Comparison of ENCODE assay signal across 17 cellular contexts in genomic region chr19:39349326-39349725, GRCh38. TPM values are rescaled to one million over a fixed set of nuclear protein-coding genes. Genes with fewer than 3 reads are reported as not detected.
DNase-seq lines count a peak whose midpoint lies in the region; ATAC-seq, FAIRE-seq and TF ChIP-seq lines count a peak whose summit lies in the region.
"Had no signal": no experiment of that assay in that cellular context is flagged by ENCODE, and none has a peak within 500 bp of the region (broad histone marks: within the 10 kb centered on the region; RNA-seq: fewer than 3 reads in every experiment).

No MANE protein-coding gene starts in this region.

- TF ChIP-seq CTCF in K562 (IDR thresholded peaks at IDR 0.05 in 2 of 3, conservative IDR thresholded peaks at IDR 0.05 in 1 of 3; ENCODE audit: insufficient read depth in 2 of 3, low read depth in 1 of 3, low read length in 3 of 3) = no peak
- no peak for TF ChIP-seq CTCF in endothelial cell (IDR thresholded peaks at IDR 0.05; ENCODE audit: unreplicated experiment)

- TF ChIP-seq EP300 in K562 (IDR thresholded peaks at IDR 0.05; ENCODE audit: low read length) = no peak

- peaks cover 38% of the 10 kb centered on the region for H4K20me1 ChIP-seq in K562 (replicated peaks; ENCODE audit: control insufficient read depth, insufficient read depth, low read length)

- H3K4me1 Mint-ChIP-seq in stimulated activated naive CD8-positive, alpha-beta T cell treated with anti-CD3 and anti-CD28 coated beads, Interleukin-15, Interleukin-2, amounts not matched to agents 100 ng/mL and 50 ng/mL, for 24 hours (ENCODE audit: low read depth) = peaks cover 72% of the 10 kb centered on the region
- H3K4me1 Mint-ChIP-seq in stimulated activated naive CD8-positive, alpha-beta T cell treated with anti-CD3 and anti-CD28 coated beads, Interleukin-15, amount 100 ng/mL, for 72 hours = peaks cover 58% of the 10 kb centered on the region
- H3K4me1 Mint-ChIP-seq in endothelial cell (ENCODE audit: unreplicated experiment) = peaks cover 10% of the 10 kb centered on the region

- H2BK120ac ChIP-seq in mesenchymal stem cell (ENCODE audit: low read depth, low read length) = no peak overlapping the region

- H2AFZ ChIP-seq in K562 (ENCODE audit: low read depth, low read length) (no peak overlapping the region), mesenchymal stem cell (ENCODE audit: low read depth, low read length) (no peak overlapping the region)

- H3K36me3 ChIP-seq in K562 (ENCODE audit: control insufficient read depth, insufficient read depth, low read length) = peaks cover 86% of the 10 kb centered on the region
- H3K36me3 ChIP-seq in mesenchymal stem cell (ENCODE audit: control insufficient read depth in 1 of 2, insufficient read depth in 2 of 2, low read depth in 1 of 2, low read length in 2 of 2) = peaks cover 18 to 71% of the 10 kb centered on the region in 2 experiments

- TF ChIP-seq POLR2A in K562 (conservative IDR thresholded peaks at IDR 0.05) = no peak

- in situ Hi-C loops in K562 (cut with MboI) = no loop called here

- DNase-seq in stimulated activated naive CD8-positive, alpha-beta T cell treated with anti-CD3 and anti-CD28 coated beads, Interleukin-15, amount 100 ng/mL, for 72 hours = no peak
- no peak for DNase-seq in K562 (ENCODE audit: extremely low read depth in 1 of 4, low spot score in 3 of 4)
- DNase-seq in mesenchymal stem cell = no peak
- no peak for DNase-seq in endothelial cell (ENCODE audit: low spot score)
- no peak for DNase-seq in activated CD8-positive, alpha-beta memory T cell treated with anti-CD3 and anti-CD28 coated beads, Interleukin-2, amount 50 U/mL, for 4 hours
- DNase-seq in NOMO-1 (lab: John Stamatoyannopoulos, UW; ENCODE audit: unreplicated experiment in 2 of 2) = no peak
- DNase-seq: BE2C, GOT3, HFFc6, MM.1S, NCI-H1105, NCI-H1694 treated with DMSO at 0.1 percent for 48 hours, NCI-H446, SHP77 had no signal

- FAIRE-seq in K562 (lab: Jason Lieb, UNC) = no peak
- FAIRE-seq: RCC 7860 had no signal

- H2BK12ac ChIP-seq in mesenchymal stem cell (ENCODE audit: low read length in 2 of 2) = no peak overlapping the region

- CTCF ChIA-PET in K562 (lab: Yijun Ruan, JAX; ENCODE audit: low intra/inter-chr PET ratio) = no interaction called here

- H3K4me3 ChIP-seq in K562 = no peak overlapping the region
- no peak overlapping the region for H3K4me3 ChIP-seq in mesenchymal stem cell (ENCODE audit: insufficient read depth in 1 of 2, low read depth in 1 of 2, low read length in 2 of 2)

- intact Hi-C loops in K562 (cut with micrococcal nuclease) = no loop called here

- no peak overlapping the region for H2AK5ac ChIP-seq in mesenchymal stem cell (ENCODE audit: low read length, severe bottlenecking)

- H3K27ac Mint-ChIP-seq in stimulated activated naive CD8-positive, alpha-beta T cell treated with anti-CD3 and anti-CD28 coated beads, Interleukin-15, Interleukin-2, amounts not matched to agents 100 ng/mL and 50 ng/mL, for 24 hours = peak overlapping the region; percentile 10
- H3K27ac Mint-ChIP-seq in stimulated activated naive CD8-positive, alpha-beta T cell treated with anti-CD3 and anti-CD28 coated beads, Interleukin-15, amount 100 ng/mL, for 72 hours = no peak overlapping the region
- no peak overlapping the region for H3K27ac Mint-ChIP-seq in endothelial cell (ENCODE audit: unreplicated experiment)
- H3K27ac Mint-ChIP-seq: HFFc6 had no signal

- no TSS peak for BruUV-seq in K562 (replicated peaks; lab: Mats Ljungman, UMichigan)

- H2BK15ac ChIP-seq in mesenchymal stem cell (ENCODE audit: low read depth, poor library complexity, severe bottlenecking) = no peak overlapping the region

- peaks cover 83% of the 10 kb centered on the region for H3K79me2 ChIP-seq in K562 (ENCODE audit: control insufficient read depth, insufficient read depth, low read length)

- H3K4me3 Mint-ChIP-seq in stimulated activated naive CD8-positive, alpha-beta T cell treated with anti-CD3 and anti-CD28 coated beads, Interleukin-15, Interleukin-2, amounts not matched to agents 100 ng/mL and 50 ng/mL, for 24 hours = no peak overlapping the region
- H3K4me3 Mint-ChIP-seq in stimulated activated naive CD8-positive, alpha-beta T cell treated with anti-CD3 and anti-CD28 coated beads, Interleukin-15, amount 100 ng/mL, for 72 hours = no peak overlapping the region
- no peak overlapping the region for H3K4me3 Mint-ChIP-seq in endothelial cell (ENCODE audit: unreplicated experiment)
- H3K4me3 Mint-ChIP-seq: HFFc6 had no signal

- H3K23ac ChIP-seq in mesenchymal stem cell (ENCODE audit: low read length in 2 of 2) = no peak overlapping the region

- WGBS in K562 (ENCODE audit: insufficient coverage, low coverage, missing lambda C conversion rate) = 82% methylated on average over 4 of the region's 4 CpGs
- 96% methylated on average over 2 of the region's 4 CpGs for WGBS in mesenchymal stem cell

- POLR2A ChIA-PET in K562 (lab: Yijun Ruan, JAX) = interaction anchor here (1.1 to 1.3 kb wide), 2 partner anchors 14 to 87 kb away, joined by 3 read pairs; partner anchors contain the start of gene RPS16

- peaks cover 12% of the 10 kb centered on the region for H3K9me1 ChIP-seq in K562 (ENCODE audit: control insufficient read depth, insufficient read depth, low read length)

- no peak overlapping the region for H3K18ac ChIP-seq in mesenchymal stem cell (ENCODE audit: low read depth in 1 of 2, low read length in 2 of 2)

- H3K36me3 Mint-ChIP-seq in stimulated activated naive CD8-positive, alpha-beta T cell treated with anti-CD3 and anti-CD28 coated beads, Interleukin-15, Interleukin-2, amounts not matched to agents 100 ng/mL and 50 ng/mL, for 24 hours (ENCODE audit: low read depth) = peaks cover 38% of the 10 kb centered on the region
- peaks cover 30% of the 10 kb centered on the region for H3K36me3 Mint-ChIP-seq in endothelial cell (ENCODE audit: low read depth, unreplicated experiment)

- H3K27me3 ChIP-seq in K562 (ENCODE audit: control insufficient read depth in 2 of 2, insufficient read depth in 2 of 2, low read length in 2 of 2) = no peaks in the 10 kb centered on the region
- no peaks in the 10 kb centered on the region for H3K27me3 ChIP-seq in mesenchymal stem cell (ENCODE audit: control insufficient read depth in 1 of 2, insufficient read depth in 1 of 2, low read length in 2 of 2)
- H3K27me3 ChIP-seq: BE2C had no signal

- H3K14ac ChIP-seq in mesenchymal stem cell (ENCODE audit: low read length in 2 of 2) = no peak overlapping the region

- no peaks in the 10 kb centered on the region for H3K9me3 Mint-ChIP-seq in stimulated activated naive CD8-positive, alpha-beta T cell treated with anti-CD3 and anti-CD28 coated beads, Interleukin-15, Interleukin-2, amounts not matched to agents 100 ng/mL and 50 ng/mL, for 24 hours
- H3K9me3 Mint-ChIP-seq in stimulated activated naive CD8-positive, alpha-beta T cell treated with anti-CD3 and anti-CD28 coated beads, Interleukin-15, amount 100 ng/mL, for 72 hours = no peaks in the 10 kb centered on the region
- H3K9me3 Mint-ChIP-seq in endothelial cell (ENCODE audit: unreplicated experiment) = no peaks in the 10 kb centered on the region
- H3K9me3 Mint-ChIP-seq: HFFc6 had no signal

- no peaks in the 10 kb centered on the region for H3K9me3 ChIP-seq in K562 (replicated peaks; ENCODE audit: control insufficient read depth, insufficient read depth, low read depth, low read length)
- H3K9me3 ChIP-seq in mesenchymal stem cell (ENCODE audit: control insufficient read depth, low read length) = no peaks in the 10 kb centered on the region
- H3K9me3 ChIP-seq: BE2C had no signal

- 0 out of 3 replicates have a peak overlapping the region, but pooled peaks have one; percentile 21 for H3K27ac ChIP-seq in K562 (ENCODE audit: extremely low read depth, low read depth, low read length)
- no peak overlapping the region for H3K27ac ChIP-seq in mesenchymal stem cell (ENCODE audit: low read length, poor library complexity, severe bottlenecking)
- H3K27ac ChIP-seq: HL-60 had no signal

- peaks cover 26 to 57% of the 10 kb centered on the region in 2 experiments for H3K4me1 ChIP-seq in K562 (replicated peaks in 1 of 2; ENCODE audit: control insufficient read depth in 2 of 2, insufficient read depth in 2 of 2, low read length in 2 of 2)
- H3K4me1 ChIP-seq in mesenchymal stem cell (ENCODE audit: control insufficient read depth, insufficient read depth, low read depth, low read length) = peaks cover 3% of the 10 kb centered on the region
- H3K4me1 ChIP-seq: BE2C had no signal

- H4K8ac ChIP-seq in mesenchymal stem cell (ENCODE audit: low read length) = no peak overlapping the region

- no peak overlapping the region for H3K4me2 ChIP-seq in K562 (ENCODE audit: insufficient read depth, low read length)
- no peak overlapping the region for H3K4me2 ChIP-seq in mesenchymal stem cell (ENCODE audit: low read length, poor library complexity, severe bottlenecking)

- H3K79me1 ChIP-seq in mesenchymal stem cell (replicated peaks; ENCODE audit: low read length, poor library complexity, severe bottlenecking) = peaks cover 57% of the 10 kb centered on the region

- no peak overlapping the region for H3K4ac ChIP-seq in mesenchymal stem cell (ENCODE audit: low read depth in 1 of 2, low read length in 2 of 2)

- H3K27me3 Mint-ChIP-seq in stimulated activated naive CD8-positive, alpha-beta T cell treated with anti-CD3 and anti-CD28 coated beads, Interleukin-15, Interleukin-2, amounts not matched to agents 100 ng/mL and 50 ng/mL, for 24 hours = no peaks in the 10 kb centered on the region
- H3K27me3 Mint-ChIP-seq in stimulated activated naive CD8-positive, alpha-beta T cell treated with anti-CD3 and anti-CD28 coated beads, Interleukin-15, amount 100 ng/mL, for 72 hours = no peaks in the 10 kb centered on the region
- H3K27me3 Mint-ChIP-seq in endothelial cell (ENCODE audit: unreplicated experiment) = peaks cover 5% of the 10 kb centered on the region

- ATAC-seq in stimulated activated naive CD8-positive, alpha-beta T cell treated with anti-CD3 and anti-CD28 coated beads, Interleukin-15, amount 100 ng/mL, for 72 hours = no peak
- no peak for ATAC-seq in K562

- H3K9ac ChIP-seq in K562 (ENCODE audit: insufficient read depth in 1 of 2, low read depth in 2 of 2, low read length in 2 of 2) (no peak overlapping the region; a peak in 1 of 4 replicates), mesenchymal stem cell (ENCODE audit: low read length) (peak overlapping the region; percentile 28)

- no peak overlapping the region for H2BK5ac ChIP-seq in mesenchymal stem cell (ENCODE audit: low read depth, low read length, poor library complexity, severe bottlenecking)

- no peak overlapping the region for H4K91ac ChIP-seq in mesenchymal stem cell (ENCODE audit: low read length)

- no peak for TF ChIP-seq RAD21 in K562 (CRISPR knock-in tag; conservative IDR thresholded peaks at IDR 0.05 in 1 of 2, IDR thresholded peaks at IDR 0.05 in 1 of 2)

RNA-seq across cellular contexts. Expression of gene SAMD4B, which starts 7.1 kb away (rescaled TPM):
- 114 and 163 TPM in 2 replicates for total RNA-seq in K562 (2011; cell fraction: chromatin; rRNA removed; ENCODE audit: low replicate concordance)
- total RNA-seq in K562 (2011; cell fraction: nucleolus; rRNA removed) = 74.5 and 86.1 TPM in 2 replicates
- 116 and 164 TPM in 2 replicates for total RNA-seq in K562 (2011; cell fraction: nucleoplasm; rRNA removed)
- total RNA-seq in K562 (2014; rRNA removed) = 41.1 and 55.2 TPM in 2 replicates
- 17.2 and 19.9 TPM in 2 replicates for total RNA-seq in K562 (2014; rRNA removed; fragmentation: Illumina TruSeq; extraction: Trizol)
- total RNA-seq in K562 (2015; rRNA removed; fragmentation: Illumina TruSeq; extraction: Trizol) = 38.0 and 42.2 TPM in 2 replicates
- total RNA-seq in K562 (2021) = 86.3 and 90.5 TPM in 2 replicates
- 20.9 and 54.2 TPM in 2 replicates for polyA plus RNA-seq in K562 (2011; rRNA removed)
- 38.5 and 56.2 TPM in 2 replicates for polyA plus RNA-seq in K562 (2011; cell fraction: cytosol; rRNA removed)
- 81.0 and 127 TPM in 2 replicates for polyA plus RNA-seq in K562 (2011; cell fraction: nucleus; rRNA removed)
- polyA plus RNA-seq in K562 (2012) = 86.0 and 136 TPM in 2 replicates
- 81.8 and 105 TPM in 2 replicates for polyA plus RNA-seq in K562 (2014; fragmentation: Illumina TruSeq; extraction: Trizol)
- 1 to 10 TPM; 3.4 to 5.9 TPM for polyA plus RNA-seq in K562 (2014; fragmentation: Nextera tagmentation; extraction: Ambion mirVana)
- polyA plus RNA-seq in K562 (2014; rRNA removed) = 76.4 and 77.0 TPM in 2 replicates
- polyA minus RNA-seq in K562 (2011; rRNA and poly(A)+ RNA removed) = 22.5 and 27.0 TPM in 2 replicates
- polyA minus RNA-seq in K562 (2011; cell fraction: cytosol; rRNA and poly(A)+ RNA removed) = 59.6 and 84.3 TPM in 2 replicates
- polyA minus RNA-seq in K562 (2011; cell fraction: nucleus; rRNA and poly(A)+ RNA removed) = 23.4 and 27.1 TPM in 2 replicates
- polyA plus RNA-seq in mesenchymal stem cell (2013, experiment 1 of 2) = 109 TPM
- 107 TPM for polyA plus RNA-seq in mesenchymal stem cell (2013, experiment 2 of 2)
- 127 TPM for total RNA-seq in endothelial cell (ENCODE audit: unreplicated experiment)

RNA-seq across cellular contexts. Expression of gene GMFG, which starts 13.5 kb away (rescaled TPM):
- total RNA-seq in K562 (2011; cell fraction: chromatin; rRNA removed; ENCODE audit: low replicate concordance) = 7.6 and 17.2 TPM in 2 replicates
- total RNA-seq in K562 (2011; cell fraction: nucleolus; rRNA removed) = 11.3 and 11.6 TPM in 2 replicates
- total RNA-seq in K562 (2011; cell fraction: nucleoplasm; rRNA removed) = 14.4 and 17.5 TPM in 2 replicates
- total RNA-seq in K562 (2014; rRNA removed) (37.1 and 48.4 TPM in 2 replicates), K562 (2014; rRNA removed; fragmentation: Illumina TruSeq; extraction: Trizol) (48.5 and 59.1 TPM in 2 replicates), K562 (2015; rRNA removed; fragmentation: Illumina TruSeq; extraction: Trizol) (52.8 and 55.6 TPM in 2 replicates), K562 (2021) (51.8 and 58.6 TPM in 2 replicates), endothelial cell (ENCODE audit: unreplicated experiment) (36.2 TPM)
- polyA plus RNA-seq in K562 (2011; rRNA removed) (91.3 and 101 TPM in 2 replicates), K562 (2014; fragmentation: Illumina TruSeq; extraction: Trizol) (49.0 and 60.2 TPM in 2 replicates), K562 (2014; fragmentation: Nextera tagmentation; extraction: Ambion mirVana) (100 to 1,000 TPM; 133 to 152 TPM), K562 (2014; rRNA removed) (61.3 and 70.7 TPM in 2 replicates)
- polyA plus RNA-seq in K562 (2011; cell fraction: cytosol; rRNA removed) = 45.0 and 75.1 TPM in 2 replicates
- polyA plus RNA-seq in K562 (2011; cell fraction: nucleus; rRNA removed) = 35.8 and 51.3 TPM in 2 replicates
- 108 and 198 TPM in 2 replicates for polyA plus RNA-seq in K562 (2012)
- polyA minus RNA-seq in K562 (2011; rRNA and poly(A)+ RNA removed) = 23.5 and 24.2 TPM in 2 replicates
- 8.4 and 10.6 TPM in 2 replicates for polyA minus RNA-seq in K562 (2011; cell fraction: cytosol; rRNA and poly(A)+ RNA removed)
- polyA minus RNA-seq in K562 (2011; cell fraction: nucleus; rRNA and poly(A)+ RNA removed) = 2.2 and 9.1 TPM in 2 replicates
- 17.1 TPM for polyA plus RNA-seq in mesenchymal stem cell (2013, experiment 1 of 2)
- 18.1 TPM for polyA plus RNA-seq in mesenchymal stem cell (2013, experiment 2 of 2)

RNA-seq across cellular contexts. Expression of gene LRFN1, which starts 28.7 kb away (rescaled TPM):
- 2.3 and 5.9 TPM in 2 replicates for total RNA-seq in K562 (2011; cell fraction: chromatin; rRNA removed; ENCODE audit: low replicate concordance)
- total RNA-seq in K562 (2011; cell fraction: nucleolus; rRNA removed) = 10.0 and 11.3 TPM in 2 replicates
- 5.9 and 6.6 TPM in 2 replicates for total RNA-seq in K562 (2011; cell fraction: nucleoplasm; rRNA removed)
- total RNA-seq in K562 (2014; rRNA removed) (3.8 and 5.0 TPM in 2 replicates), K562 (2014; rRNA removed; fragmentation: Illumina TruSeq; extraction: Trizol) (0.44 and 0.45 TPM in 2 replicates), K562 (2015; rRNA removed; fragmentation: Illumina TruSeq; extraction: Trizol) (1.1 and 1.3 TPM in 2 replicates), K562 (2021) (10.6 and 10.7 TPM in 2 replicates), endothelial cell (ENCODE audit: unreplicated experiment) (0.33 TPM)
- polyA plus RNA-seq in K562 (2011; rRNA removed) (0.52 and 1.0 TPM in 2 replicates), K562 (2014; fragmentation: Illumina TruSeq; extraction: Trizol) (1.3 and 2.1 TPM in 2 replicates), K562 (2014; fragmentation: Nextera tagmentation; extraction: Ambion mirVana) (under 1 TPM; 0.13 TPM), K562 (2014; rRNA removed) (3.9 and 4.6 TPM in 2 replicates)
- 1.9 and 4.7 TPM in 2 replicates for polyA plus RNA-seq in K562 (2011; cell fraction: cytosol; rRNA removed)
- polyA plus RNA-seq in K562 (2011; cell fraction: nucleus; rRNA removed) = 2.7 and 3.9 TPM in 2 replicates
- polyA plus RNA-seq in K562 (2012) = 4.1 and 4.7 TPM in 2 replicates
- 0.98 and 1.0 TPM in 2 replicates for polyA minus RNA-seq in K562 (2011; rRNA and poly(A)+ RNA removed)
- polyA minus RNA-seq in K562 (2011; cell fraction: cytosol; rRNA and poly(A)+ RNA removed) = 2.8 and 5.5 TPM in 2 replicates
- 2.7 and 3.8 TPM in 2 replicates for polyA minus RNA-seq in K562 (2011; cell fraction: nucleus; rRNA and poly(A)+ RNA removed)
- polyA plus RNA-seq in mesenchymal stem cell (2013, experiment 1 of 2) = 0.51 TPM
- 0.60 TPM for polyA plus RNA-seq in mesenchymal stem cell (2013, experiment 2 of 2)

RNA-seq across cellular contexts. Expression of gene PAF1, which starts 41.6 kb away (rescaled TPM):
- total RNA-seq in K562 (2011; cell fraction: chromatin; rRNA removed; ENCODE audit: low replicate concordance) = 59.0 and 87.9 TPM in 2 replicates
- 51.6 and 65.2 TPM in 2 replicates for total RNA-seq in K562 (2011; cell fraction: nucleolus; rRNA removed)
- total RNA-seq in K562 (2011; cell fraction: nucleoplasm; rRNA removed) = 40.5 and 40.8 TPM in 2 replicates
- 41.2 and 50.5 TPM in 2 replicates for total RNA-seq in K562 (2014; rRNA removed)
- total RNA-seq in K562 (2014; rRNA removed; fragmentation: Illumina TruSeq; extraction: Trizol) = 22.6 and 23.2 TPM in 2 replicates
- total RNA-seq in K562 (2015; rRNA removed; fragmentation: Illumina TruSeq; extraction: Trizol) = 37.0 and 39.8 TPM in 2 replicates
- 30.7 and 33.8 TPM in 2 replicates for total RNA-seq in K562 (2021)
- 30.1 and 31.6 TPM in 2 replicates for polyA plus RNA-seq in K562 (2011; rRNA removed)
- polyA plus RNA-seq in K562 (2011; cell fraction: cytosol; rRNA removed) = 31.4 and 56.3 TPM in 2 replicates
- 65.9 and 73.6 TPM in 2 replicates for polyA plus RNA-seq in K562 (2011; cell fraction: nucleus; rRNA removed)
- 37.5 and 43.8 TPM in 2 replicates for polyA plus RNA-seq in K562 (2012)
- 41.1 and 45.0 TPM in 2 replicates for polyA plus RNA-seq in K562 (2014; fragmentation: Illumina TruSeq; extraction: Trizol)
- polyA plus RNA-seq in K562 (2014; fragmentation: Nextera tagmentation; extraction: Ambion mirVana) = 1 to 10 TPM; 1.5 to 1.7 TPM
- polyA plus RNA-seq in K562 (2014; rRNA removed) = 32.4 and 43.5 TPM in 2 replicates
- 38.6 and 43.3 TPM in 2 replicates for polyA minus RNA-seq in K562 (2011; rRNA and poly(A)+ RNA removed)
- polyA minus RNA-seq in K562 (2011; cell fraction: cytosol; rRNA and poly(A)+ RNA removed) = 21.1 and 21.3 TPM in 2 replicates
- 33.7 and 58.5 TPM in 2 replicates for polyA minus RNA-seq in K562 (2011; cell fraction: nucleus; rRNA and poly(A)+ RNA removed)
- 45.4 TPM for polyA plus RNA-seq in mesenchymal stem cell (2013, experiment 1 of 2)
- 45.0 TPM for polyA plus RNA-seq in mesenchymal stem cell (2013, experiment 2 of 2)
- 31.7 TPM for total RNA-seq in endothelial cell (ENCODE audit: unreplicated experiment)

RNA-seq across cellular contexts. Expression of gene MED29, which starts 41.9 kb away (rescaled TPM):
- 7.8 and 14.7 TPM in 2 replicates for total RNA-seq in K562 (2011; cell fraction: chromatin; rRNA removed; ENCODE audit: low replicate concordance)
- 12.0 and 12.7 TPM in 2 replicates for total RNA-seq in K562 (2011; cell fraction: nucleolus; rRNA removed)
- 13.0 and 17.4 TPM in 2 replicates for total RNA-seq in K562 (2011; cell fraction: nucleoplasm; rRNA removed)
- total RNA-seq in K562 (2014; rRNA removed) = 16.0 and 22.6 TPM in 2 replicates
- 7.0 and 7.2 TPM in 2 replicates for total RNA-seq in K562 (2014; rRNA removed; fragmentation: Illumina TruSeq; extraction: Trizol)
- 11.2 and 11.7 TPM in 2 replicates for total RNA-seq in K562 (2015; rRNA removed; fragmentation: Illumina TruSeq; extraction: Trizol)
- 17.3 and 18.0 TPM in 2 replicates for total RNA-seq in K562 (2021)
- polyA plus RNA-seq in K562 (2011; rRNA removed) = 11.7 and 12.4 TPM in 2 replicates
- 18.4 and 30.0 TPM in 2 replicates for polyA plus RNA-seq in K562 (2011; cell fraction: cytosol; rRNA removed)
- 5.3 and 8.7 TPM in 2 replicates for polyA plus RNA-seq in K562 (2011; cell fraction: nucleus; rRNA removed)
- polyA plus RNA-seq in K562 (2012) = 14.0 and 19.0 TPM in 2 replicates
- 18.0 and 19.2 TPM in 2 replicates for polyA plus RNA-seq in K562 (2014; fragmentation: Illumina TruSeq; extraction: Trizol)
- polyA plus RNA-seq in K562 (2014; fragmentation: Nextera tagmentation; extraction: Ambion mirVana) = 1 to 10 TPM; 1.8 to 2.8 TPM
- polyA plus RNA-seq in K562 (2014; rRNA removed) = 15.1 and 22.5 TPM in 2 replicates
- 6.4 and 10.6 TPM in 2 replicates for polyA minus RNA-seq in K562 (2011; rRNA and poly(A)+ RNA removed)
- polyA minus RNA-seq in K562 (2011; cell fraction: cytosol; rRNA and poly(A)+ RNA removed) = 5.9 and 9.0 TPM in 2 replicates
- 15.9 and 16.3 TPM in 2 replicates for polyA minus RNA-seq in K562 (2011; cell fraction: nucleus; rRNA and poly(A)+ RNA removed)
- polyA plus RNA-seq in mesenchymal stem cell (2013, experiment 1 of 2) = 31.3 TPM
- polyA plus RNA-seq in mesenchymal stem cell (2013, experiment 2 of 2) = 31.7 TPM
- total RNA-seq in endothelial cell (ENCODE audit: unreplicated experiment) = 32.4 TPM
